Comparison of ENCODE assay signal across 21 cellular contexts in the genomic region with DNA sequence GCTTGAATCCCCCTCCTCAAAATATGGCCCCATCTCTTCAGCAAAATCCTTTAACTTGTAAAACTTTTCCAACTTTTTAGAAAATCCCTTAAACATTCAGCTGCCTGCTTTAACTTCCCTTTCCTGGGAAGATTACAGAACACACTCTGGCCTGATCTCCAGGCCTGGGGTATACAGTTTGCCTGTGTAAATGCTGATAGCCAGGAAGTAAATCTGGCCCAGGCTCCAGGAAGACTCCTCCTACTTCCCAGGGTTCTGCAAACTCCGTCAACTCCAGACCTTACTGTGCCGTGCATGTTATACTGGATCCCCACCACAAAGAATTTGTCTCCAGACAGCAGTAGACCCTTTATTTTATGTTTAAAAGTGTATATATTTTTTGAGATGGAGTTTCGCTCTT.
"Had no signal": no experiment of that assay in that cellular context is flagged by ENCODE, and none has a peak within 500 bp of the region (broad histone marks: within the 10 kb centered on the region; RNA-seq: fewer than 3 reads in every experiment).

No MANE protein-coding gene starts in this region.

- H3K4me1 ChIP-seq: esophagus muscularis mucosa, right lobe of liver, upper lobe of left lung had no signal

- H3K4me3 ChIP-seq: esophagus muscularis mucosa, right lobe of liver, SJSA1, thoracic aorta, upper lobe of left lung had no signal

- ATAC-seq: activated CD4-positive, alpha-beta T cell treated with anti-CD3 and anti-CD28 coated beads for 36 hours; naive thymus-derived CD8-positive, alpha-beta T cell; stimulated activated naive CD8-positive, alpha-beta T cell treated with anti-CD3 and anti-CD28 coated beads, Interleukin-15, Interleukin-2, amounts not matched to agents 100 U/mL and 50 U/mL, for 24 hours had no signal

- H3K36me3 ChIP-seq: esophagus muscularis mucosa, right lobe of liver, SJSA1, thoracic aorta, upper lobe of left lung had no signal

- H3K9me3 Mint-ChIP-seq: activated T-helper 1 cell treated with anti-CD3 and anti-CD28 coated beads, Interleukin-12 subunit alpha, Interleukin-12 subunit beta, Interleukin-2, Interleukin-4 antibody, amounts not matched to agents 30 ng/mL and 10 ng/mL and 1 ng/mL, durations not matched to agents 14 hours and 24 hours and 36 hours; T-helper 2 cell treated with Interferon-gamma antibody and Interleukin-4, amounts not matched to agents 5 μg/mL and 100 μg/mL, for 36 hours had no signal

- H3K4me3 Mint-ChIP-seq: activated CD4-positive, alpha-beta T cell treated with anti-CD3 and anti-CD28 coated beads for 36 hours; activated T-helper 1 cell treated with anti-CD3 and anti-CD28 coated beads, Interleukin-12 subunit alpha, Interleukin-12 subunit beta, Interleukin-2, Interleukin-4 antibody, amounts not matched to agents 30 ng/mL and 10 ng/mL and 1 ng/mL, durations not matched to agents 14 hours and 24 hours and 36 hours; endodermal cell; naive thymus-derived CD8-positive, alpha-beta T cell; T-helper 2 cell treated with Interferon-gamma antibody and Interleukin-4, amounts not matched to agents 5 μg/mL and 100 μg/mL, for 36 hours had no signal

- H3K9me3 ChIP-seq: esophagus muscularis mucosa, right lobe of liver, SJSA1, thoracic aorta, upper lobe of left lung had no signal

- H3K4me1 Mint-ChIP-seq: activated CD4-positive, alpha-beta T cell treated with anti-CD3 and anti-CD28 coated beads for 36 hours; naive thymus-derived CD8-positive, alpha-beta T cell had no signal

- H3K27ac Mint-ChIP-seq: activated CD4-positive, alpha-beta T cell treated with anti-CD3 and anti-CD28 coated beads for 36 hours; activated T-helper 1 cell treated with anti-CD3 and anti-CD28 coated beads, Interleukin-12 subunit alpha, Interleukin-12 subunit beta, Interleukin-2, Interleukin-4 antibody, amounts not matched to agents 30 ng/mL and 10 ng/mL and 1 ng/mL, durations not matched to agents 14 hours and 24 hours and 36 hours; endodermal cell; naive thymus-derived CD8-positive, alpha-beta T cell; T-helper 2 cell treated with Interferon-gamma antibody and Interleukin-4, amounts not matched to agents 5 μg/mL and 100 μg/mL, for 36 hours had no signal

- H3K27me3 ChIP-seq: esophagus muscularis mucosa, foreskin keratinocyte, right lobe of liver, SJSA1, upper lobe of left lung had no signal

- H3K27ac ChIP-seq: esophagus muscularis mucosa, foreskin keratinocyte, right lobe of liver, thoracic aorta, upper lobe of left lung had no signal

- DNase-seq: activated CD4-positive, alpha-beta T cell treated with anti-CD3 and anti-CD28 coated beads for 36 hours; activated CD4-positive, alpha-beta T cell treated with anti-CD3 and anti-CD28 coated beads, Interleukin-2, amount 50 U/mL, for 4 hours; activated CD4-positive, CD25-positive, alpha-beta regulatory T cell; activated effector memory CD4-positive, alpha-beta T cell treated with anti-CD3 and anti-CD28 coated beads, Interleukin-2, amount 50 U/mL, for 16 hours; activated naive CD4-positive, alpha-beta T cell treated with anti-CD3 and anti-CD28 coated beads, Interleukin-2, amount 50 U/mL, for 16 hours; activated T-cell treated with anti-CD3 and anti-CD28 coated beads, Interleukin-2, amount 50 U/mL, for 1 hour; amniotic stem cell; central memory CD4-positive, alpha-beta T cell; endodermal cell; foreskin keratinocyte; naive thymus-derived CD8-positive, alpha-beta T cell; right lobe of liver; stimulated activated CD4-positive, alpha-beta T cell treated with anti-CD3 and anti-CD28 coated beads, Interleukin-12 subunit alpha, Interleukin-12 subunit beta, amount 100 ng/mL, for 4 hours; stimulated activated CD4-positive, alpha-beta T cell treated with anti-CD3 and anti-CD28 coated beads, Interleukin-4, amount 100 ng/mL, for 1 hour; stimulated activated naive CD8-positive, alpha-beta T cell treated with anti-CD3 and anti-CD28 coated beads, Interleukin-15, Interleukin-2, amounts not matched to agents 100 U/mL and 50 U/mL, for 24 hours; upper lobe of left lung had no signal
